Comparison of ENCODE assay signal across 29 cellular contexts in the genomic region with DNA sequence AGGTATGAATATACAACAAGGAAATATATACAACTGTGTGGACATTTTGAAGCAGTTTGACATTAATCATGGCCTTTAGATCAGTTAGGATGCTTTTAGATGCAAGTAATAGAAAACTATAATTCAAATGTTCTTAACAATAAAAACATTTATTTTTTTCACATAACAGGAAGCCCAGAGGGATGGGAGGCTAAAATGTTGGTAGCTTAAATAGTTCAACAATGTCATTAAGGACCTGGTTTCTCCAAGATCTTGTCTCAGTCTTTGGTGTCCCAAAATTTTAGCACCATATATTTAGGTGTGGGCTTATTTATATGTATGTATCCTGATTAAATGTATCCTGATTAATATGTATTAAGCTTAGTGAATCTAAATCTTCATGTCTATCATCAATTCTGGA.
"Had no signal": no experiment of that assay in that cellular context is flagged by ENCODE, and none has a peak within 500 bp of the region (broad histone marks: within the 10 kb centered on the region; RNA-seq: fewer than 3 reads in every experiment).

No MANE protein-coding gene starts in this region.

- H3K4me3 Mint-ChIP-seq: dendritic cell treated with granulocyte-macrophage colony-stimulating factor and Interleukin-4, amounts not matched to agents 40 ng/mL and 50 ng/mL, for 4 days; effector memory CD8-positive, alpha-beta T cell had no signal

- H3K9me3 Mint-ChIP-seq: dendritic cell treated with granulocyte-macrophage colony-stimulating factor and Interleukin-4, amounts not matched to agents 40 ng/mL and 50 ng/mL, for 4 days; effector memory CD8-positive, alpha-beta T cell had no signal

- H3K4me3 ChIP-seq: colonic mucosa, coronary artery, dorsolateral prefrontal cortex, esophagus muscularis mucosa, esophagus squamous epithelium, gastrocnemius medialis, gastroesophageal sphincter, heart left ventricle, heart right ventricle, hepatocyte had no signal

- H3K4me2 ChIP-seq: hepatocyte had no signal

- H3K4me1 ChIP-seq: colonic mucosa, foreskin keratinocyte had no signal

- FAIRE-seq: colon, endometrium, endothelial cell of umbilical vein, frontal cortex had no signal

- H3K36me3 ChIP-seq: colonic mucosa, esophagus muscularis mucosa, esophagus squamous epithelium, gastrocnemius medialis, gastroesophageal sphincter, heart left ventricle, heart right ventricle had no signal

- ATAC-seq: effector memory CD8-positive, alpha-beta T cell; esophagus mucosa; foreskin keratinocyte; gastrocnemius medialis; gastroesophageal sphincter; heart left ventricle; heart right ventricle had no signal

- H3K27ac Mint-ChIP-seq: dendritic cell treated with granulocyte-macrophage colony-stimulating factor and Interleukin-4, amounts not matched to agents 40 ng/mL and 50 ng/mL, for 4 days; effector memory CD8-positive, alpha-beta T cell had no signal

- H3K27ac ChIP-seq: colonic mucosa, coronary artery, epithelial cell of prostate, esophagus muscularis mucosa, esophagus squamous epithelium, foreskin keratinocyte, gastrocnemius medialis, gastroesophageal sphincter, heart left ventricle, heart right ventricle, hepatocyte had no signal

- H3K27me3 ChIP-seq: colonic mucosa, dorsolateral prefrontal cortex, esophagus muscularis mucosa, esophagus squamous epithelium, foreskin keratinocyte, gastrocnemius medialis, gastroesophageal sphincter, heart left ventricle, heart right ventricle, hepatocyte had no signal

- H3K9me3 ChIP-seq: colonic mucosa, esophagus muscularis mucosa, esophagus squamous epithelium, gastrocnemius medialis, gastroesophageal sphincter, heart left ventricle, heart right ventricle had no signal

- DNase-seq: colonic mucosa; cortex of kidney; dermis blood vessel endothelial cell; dorsolateral prefrontal cortex; effector CD4-positive, alpha-beta T cell; effector CD8-positive, alpha-beta T cell; effector memory CD4-positive, alpha-beta T cell; effector memory CD8-positive, alpha-beta T cell; erythroblast; esophagus squamous epithelium; foreskin fibroblast; foreskin keratinocyte; foreskin melanocyte; gastrocnemius medialis; glutamatergic neuron; head of caudate nucleus; heart left ventricle; heart right ventricle had no signal
